13 cellular contexts compared by ENCODE assay signal in the genomic region with DNA sequence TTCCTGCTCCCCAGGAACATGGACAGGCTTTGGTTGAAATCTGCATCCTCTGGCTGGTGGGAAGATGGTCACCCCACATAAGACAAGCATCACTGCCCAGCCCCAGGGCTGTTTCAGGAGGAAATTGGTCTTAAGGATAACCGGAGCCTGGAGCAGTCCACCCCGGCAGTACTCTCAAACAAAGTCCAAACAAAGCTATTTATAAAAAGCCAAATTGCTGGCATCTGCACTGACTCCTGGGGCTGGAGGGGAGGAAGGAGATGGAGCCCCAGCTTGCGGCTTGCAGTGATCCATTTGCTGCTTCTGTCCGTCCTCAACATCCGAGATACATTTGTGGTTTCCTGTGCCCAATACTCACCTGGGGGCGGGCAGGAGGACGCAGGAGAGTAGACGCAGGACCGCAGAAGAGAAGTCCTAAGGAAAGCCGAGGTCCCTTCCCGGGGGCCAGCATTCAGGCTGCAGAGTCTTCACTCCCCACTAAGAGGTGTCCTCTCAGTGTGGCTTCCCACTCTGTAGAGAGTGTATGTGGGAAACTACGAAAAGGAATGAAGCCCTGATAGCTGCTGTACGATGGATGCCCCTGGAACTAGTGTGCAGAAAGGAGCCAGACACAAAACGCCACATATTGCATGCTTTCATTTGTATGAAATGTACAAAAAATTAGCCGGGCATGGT.
DNase-seq lines count a peak whose midpoint lies in the region; ATAC-seq, FAIRE-seq and TF ChIP-seq lines count a peak whose summit lies in the region.
"Had no signal": no experiment of that assay in that cellular context is flagged by ENCODE, and none has a peak within 500 bp of the region (broad histone marks: within the 10 kb centered on the region; RNA-seq: fewer than 3 reads in every experiment).

No MANE protein-coding gene starts in this region.

- no peaks in the 10 kb centered on the region for H3K4me1 Mint-ChIP-seq in CD14-positive monocyte
- H3K4me1 Mint-ChIP-seq in activated CD4-positive, alpha-beta T cell treated with anti-CD3 and anti-CD28 coated beads, Interleukin-2, amount 10 ng/mL, durations not matched to agents 7 days and 5 days: peaks cover 4% of the 10 kb centered on the region

- no peaks in the 10 kb centered on the region for H3F3A ChIP-seq in SK-N-SH (replicated peaks; ENCODE audit: insufficient read depth)

- 53% methylated on average over 8 of the region's 15 CpGs for WGBS in SK-N-SH (ENCODE audit: low lambda C conversion rate)

- no peak overlapping the region for H3K27ac Mint-ChIP-seq in CD14-positive monocyte
- H3K27ac Mint-ChIP-seq in activated CD4-positive, alpha-beta T cell treated with anti-CD3 and anti-CD28 coated beads, Interleukin-2, amount 10 ng/mL, durations not matched to agents 7 days and 5 days: no peak overlapping the region
- H3K27ac Mint-ChIP-seq: H9 had no signal

- H3K9ac ChIP-seq in kidney (ENCODE audit: low read length in 2 of 2): no peak overlapping the region
- H3K9ac ChIP-seq in SK-N-SH: no peak overlapping the region

- H3K9me2 ChIP-seq in SK-N-SH: no peaks in the 10 kb centered on the region

- no peak for TF ChIP-seq EP300 in SK-N-SH (IDR thresholded peaks at IDR 0.05; ENCODE audit: borderline replicate concordance in 1 of 2, low read depth in 1 of 2, low read length in 1 of 2)

- POLR2A ChIA-PET in activated CD4-positive, alpha-beta T cell treated with anti-CD3 and anti-CD28 coated beads, Interleukin-2, amount 10 ng/mL, durations not matched to agents 7 days and 5 days (lab: Charles Lee): no interaction called here
- POLR2A ChIA-PET in SK-N-SH (lab: Yijun Ruan, JAX): no interaction called here

- no peaks in the 10 kb centered on the region for H3K36me3 Mint-ChIP-seq in CD14-positive monocyte
- H3K36me3 Mint-ChIP-seq in activated CD4-positive, alpha-beta T cell treated with anti-CD3 and anti-CD28 coated beads, Interleukin-2, amount 10 ng/mL, durations not matched to agents 7 days and 5 days (ENCODE audit: low read depth): no peaks in the 10 kb centered on the region

- peak overlapping the region in 1 of 2 donors; percentile 69 for H3K4me3 Mint-ChIP-seq in CD14-positive monocyte
- H3K4me3 Mint-ChIP-seq in activated CD4-positive, alpha-beta T cell treated with anti-CD3 and anti-CD28 coated beads, Interleukin-2, amount 10 ng/mL, durations not matched to agents 7 days and 5 days: no peak overlapping the region
- H3K4me3 Mint-ChIP-seq: H9 had no signal

- peaks cover 39 to 43% (median 43%) of the 10 kb centered on the region in 3 donors for H3K27me3 Mint-ChIP-seq in CD14-positive monocyte (ENCODE audit: low read depth in 3 of 3)
- H3K27me3 Mint-ChIP-seq in activated CD4-positive, alpha-beta T cell treated with anti-CD3 and anti-CD28 coated beads, Interleukin-2, amount 10 ng/mL, durations not matched to agents 7 days and 5 days: peaks cover 30% of the 10 kb centered on the region

- no peak overlapping the region for H3K4me3 ChIP-seq in kidney (ENCODE audit: low read length in 2 of 2)
- H3K4me3 ChIP-seq in upper lobe of right lung: no peak overlapping the region
- no peak overlapping the region for H3K4me3 ChIP-seq in SK-N-SH (ENCODE audit: low read depth in 2 of 2, low read length in 1 of 2)

- TF ChIP-seq CTCF in CD14-positive monocyte (IDR thresholded peaks at IDR 0.05) (no peak), kidney (IDR thresholded peaks at IDR 0.05; ENCODE audit: borderline replicate concordance, extremely low read depth, insufficient read depth) (no peak), upper lobe of right lung (IDR thresholded peaks at IDR 0.05) (no peak), SK-N-SH (IDR thresholded peaks at IDR 0.05) (no peak)

- H3K27me3 ChIP-seq in upper lobe of right lung (peaks cover 10% of the 10 kb centered on the region), SK-N-SH (ENCODE audit: insufficient read depth) (peaks cover 2% of the 10 kb centered on the region; the same call in 1 of the 2 replicates)

- H3K27ac ChIP-seq in kidney (ENCODE audit: low read depth in 2 of 2, low read length in 2 of 2): no peak overlapping the region
- H3K27ac ChIP-seq in upper lobe of right lung: no peak overlapping the region
- H3K27ac ChIP-seq in SK-N-SH (ENCODE audit: low read depth in 2 of 2, low read length in 1 of 2): no peak overlapping the region
- H3K27ac ChIP-seq: RWPE1 had no signal

- peak; percentile 6 for DNase-seq in CD14-positive monocyte (ENCODE audit: low spot score)
- peak; percentile 89 for DNase-seq in RPMI7951 (ENCODE audit: low read depth)
- peak; percentile 18 for DNase-seq in kidney
- peak; percentile 29 for DNase-seq in upper lobe of right lung
- DNase-seq in activated CD4-positive, alpha-beta T cell treated with anti-CD3 and anti-CD28 coated beads, Interleukin-2, amount 10 ng/mL, durations not matched to agents 7 days and 5 days: no peak
- DNase-seq in SK-N-SH: no peak
- DNase-seq in inferior parietal cortex (ENCODE audit: extremely low spot score): no peak
- DNase-seq: C1 segment of cervical spinal cord, H9, NCI-H1092, NCI-H226, NCI-H526 treated with DMSO at 0.1 percent for 48 hours had no signal

- FAIRE-seq in kidney (lab: Jason Lieb, UNC): no peak

- H3K9me3 ChIP-seq in kidney (ENCODE audit: control insufficient read depth in 1 of 2, low read length in 2 of 2): no peaks in the 10 kb centered on the region
- H3K9me3 ChIP-seq in upper lobe of right lung: no peaks in the 10 kb centered on the region
- no peaks in the 10 kb centered on the region for H3K9me3 ChIP-seq in SK-N-SH

- peaks cover 0 to 4% of the 10 kb centered on the region in 2 donors for H3K4me1 ChIP-seq in kidney (ENCODE audit: control insufficient read depth in 1 of 2, insufficient read depth in 1 of 2, low read depth in 1 of 2, low read length in 2 of 2)
- peaks cover 6% of the 10 kb centered on the region for H3K4me1 ChIP-seq in upper lobe of right lung
- peaks cover 0 to 26% of the 10 kb centered on the region in 2 experiments; a peak in 1 of 4 replicates for H3K4me1 ChIP-seq in SK-N-SH (ENCODE audit: control insufficient read depth in 1 of 2, insufficient read depth in 2 of 2, low read depth in 1 of 2, low read length in 1 of 2)

- no peaks in the 10 kb centered on the region for H3K36me3 ChIP-seq in kidney (ENCODE audit: control insufficient read depth in 1 of 2, insufficient read depth in 2 of 2, low read length in 2 of 2)
- H3K36me3 ChIP-seq in upper lobe of right lung: no peaks in the 10 kb centered on the region
- no peaks in the 10 kb centered on the region for H3K36me3 ChIP-seq in SK-N-SH (replicated peaks in 1 of 2; ENCODE audit: control insufficient read depth in 1 of 2, insufficient read depth in 2 of 2, low read length in 1 of 2)

- no peak for TF ChIP-seq RAD21 in SK-N-SH (IDR thresholded peaks at IDR 0.05; ENCODE audit: low read length)

- H4K20me1 ChIP-seq in SK-N-SH (ENCODE audit: insufficient read depth): no peaks in the 10 kb centered on the region

- CTCF ChIA-PET in activated CD4-positive, alpha-beta T cell treated with anti-CD3 and anti-CD28 coated beads, Interleukin-2, amount 10 ng/mL, durations not matched to agents 7 days and 5 days (lab: Charles Lee): no interaction called here
- CTCF ChIA-PET in SK-N-SH (lab: Yijun Ruan, JAX): interaction anchor here (1.1 to 7.8 kb wide), 7 partner anchors 7 to 269 kb away, joined by 3 to 44 read pairs (median 6); no protein-coding TSS in a partner anchor

- no peak overlapping the region for H2AFZ ChIP-seq in SK-N-SH (ENCODE audit: low read depth)

- intact Hi-C loops in CD14-positive monocyte (cut with micrococcal nuclease): no loop called here
- intact Hi-C loops in kidney (cut with DNase I): loop anchor here (10.0 kb wide), 1 partner anchor 258 kb away; no protein-coding TSS in a partner anchor
- intact Hi-C loops in upper lobe of right lung (cut with DNase I): no loop called here

- no peaks in the 10 kb centered on the region for H3K79me2 ChIP-seq in SK-N-SH (ENCODE audit: insufficient read depth)

- H3K4me2 ChIP-seq in SK-N-SH: no peak overlapping the region

- no peak for ATAC-seq in upper lobe of right lung

- peaks cover 2 to 11% (median 5%) of the 10 kb centered on the region in 7 donors for H3K9me3 Mint-ChIP-seq in CD14-positive monocyte
- no peaks in the 10 kb centered on the region for H3K9me3 Mint-ChIP-seq in activated CD4-positive, alpha-beta T cell treated with anti-CD3 and anti-CD28 coated beads, Interleukin-2, amount 10 ng/mL, durations not matched to agents 7 days and 5 days
- H3K9me3 Mint-ChIP-seq: H9 had no signal

TF ChIP-seq in SK-N-SH, 30 proteins besides CTCF, POLR2A, EP300 and RAD21 (continues in another document):
- TF ChIP-seq CHD2 (IDR thresholded peaks at IDR 0.05; ENCODE audit: low read length, partially characterized antibody) (no peak), SIN3A (IDR thresholded peaks at IDR 0.05; ENCODE audit: borderline replicate concordance, low read depth, low read length) (no peak), FOSL2 (IDR thresholded peaks at IDR 0.05; ENCODE audit: borderline replicate concordance, low read depth) (no peak), RCOR1 (IDR thresholded peaks at IDR 0.05; ENCODE audit: low read length) (no peak), TAF1 (IDR thresholded peaks at IDR 0.05; ENCODE audit: borderline replicate concordance, low read depth, low read length) (no peak), TEAD4 (IDR thresholded peaks at IDR 0.05; ENCODE audit: borderline replicate concordance, insufficient read depth) (no peak), EZH2phosphoT487 (IDR thresholded peaks at IDR 0.05; ENCODE audit: borderline replicate concordance, low read depth) (no peak)
- TF ChIP-seq, protein P1, sequence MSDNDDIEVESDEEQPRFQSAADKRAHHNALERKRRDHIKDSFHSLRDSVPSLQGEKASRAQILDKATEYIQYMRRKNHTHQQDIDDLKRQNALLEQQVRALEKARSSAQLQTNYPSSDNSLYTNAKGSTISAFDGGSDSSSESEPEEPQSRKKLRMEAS (IDR thresholded peaks at IDR 0.05; ENCODE audit: low read depth): no peak
- TF ChIP-seq, protein P2, sequence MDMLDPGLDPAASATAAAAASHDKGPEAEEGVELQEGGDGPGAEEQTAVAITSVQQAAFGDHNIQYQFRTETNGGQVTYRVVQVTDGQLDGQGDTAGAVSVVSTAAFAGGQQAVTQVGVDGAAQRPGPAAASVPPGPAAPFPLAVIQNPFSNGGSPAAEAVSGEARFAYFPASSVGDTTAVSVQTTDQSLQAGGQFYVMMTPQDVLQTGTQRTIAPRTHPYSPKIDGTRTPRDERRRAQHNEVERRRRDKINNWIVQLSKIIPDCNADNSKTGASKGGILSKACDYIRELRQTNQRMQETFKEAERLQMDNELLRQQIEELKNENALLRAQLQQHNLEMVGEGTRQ (IDR thresholded peaks at IDR 0.05; ENCODE audit: borderline replicate concordance, low read depth, low read length): no peak

Comparison
In these comparisons a context has a peak if more than half of its experiments do, and no peak if none do; other contexts are left out.
1. DNase-seq: peak in CD14-positive monocyte (single experiment), RPMI7951 (single experiment), kidney (single experiment) and upper lobe of right lung (single experiment); none in activated CD4-positive, alpha-beta T cell treated with anti-CD3 and anti-CD28 coated beads, Interleukin-2, amount 10 ng/mL, durations not matched to agents 7 days and 5 days (single experiment), SK-N-SH (single experiment) and inferior parietal cortex (single experiment).